Comparison of ENCODE assay signal across 11 cellular contexts in genomic region chr1:108533351-108534083, GRCh38. TPM values are rescaled to one million over a fixed set of nuclear protein-coding genes. Genes with fewer than 3 reads are reported as not detected.
DNase-seq lines count a peak whose midpoint lies in the region; ATAC-seq and TF ChIP-seq lines count a peak whose summit lies in the region.
"Had no signal": no experiment of that assay in that cellular context is flagged by ENCODE, and none has a peak within 500 bp of the region (broad histone marks: within the 10 kb centered on the region; RNA-seq: fewer than 3 reads in every experiment).

No MANE protein-coding gene starts in this region.

- WGBS in smooth muscle cell (ENCODE audit: low lambda C conversion rate), result 50% methylated on average over 10 of the region's 10 CpGs

- no peak overlapping the region for H3K4me3 ChIP-seq in smooth muscle cell

- no peaks in the 10 kb centered on the region for H3F3A ChIP-seq in smooth muscle cell (ENCODE audit: low read depth)

- H4K20me1 ChIP-seq in smooth muscle cell (ENCODE audit: low read depth), result no peaks in the 10 kb centered on the region

- no peaks in the 10 kb centered on the region for H3K36me3 ChIP-seq in smooth muscle cell (ENCODE audit: low read depth)
- H3K36me3 ChIP-seq: WERI-Rb-1 had no signal

- ATAC-seq in HG02840 (IDR thresholded peaks at IDR 0.05; ENCODE audit: low FRiP score, unreplicated experiment), result peak; percentile 46
- ATAC-seq in left lobe of liver, result no peak

- TF ChIP-seq CTCF in VCaP (conservative IDR thresholded peaks at IDR 0.05), result 0 out of 2 replicates have a peak, but pooled peaks have one; percentile 32
- TF ChIP-seq CTCF in smooth muscle cell (IDR thresholded peaks at IDR 0.05; ENCODE audit: borderline replicate concordance, insufficient read depth, poor library complexity, severe bottlenecking), result no peak

- H3K4me1 ChIP-seq in smooth muscle cell (ENCODE audit: low read depth), result no peaks in the 10 kb centered on the region

- no peaks in the 10 kb centered on the region for H3K79me2 ChIP-seq in smooth muscle cell (ENCODE audit: low read depth)

- peak overlapping the region; percentile 8 for H3K4me2 ChIP-seq in smooth muscle cell

- H3K27ac ChIP-seq in VCaP (peak overlapping the region; percentile 86), smooth muscle cell (ENCODE audit: low read depth) (no peak overlapping the region)
- H3K27ac ChIP-seq: WERI-Rb-1 had no signal

- H2AFZ ChIP-seq in smooth muscle cell (ENCODE audit: low read depth), result no peak overlapping the region

- H3K27me3 ChIP-seq in smooth muscle cell (ENCODE audit: low read depth), result no peaks in the 10 kb centered on the region

- peak; percentile 52 for DNase-seq in SIG-M5 treated with dmso at 0.1 percent for 504 hours (lab: John Stamatoyannopoulos, UW; ENCODE audit: unreplicated experiment)
- DNase-seq in SIG-M5 (lab: John Stamatoyannopoulos, UW), result no peak
- no peak for DNase-seq in smooth muscle cell (lab: John Stamatoyannopoulos, UW; ENCODE audit: unreplicated experiment)
- no peak for DNase-seq in left lobe of liver (ENCODE audit: low spot score)
- DNase-seq in NCI-H69 (lab: John Stamatoyannopoulos, UW), result no peak
- DNase-seq in central memory CD4-positive, alpha-beta T cell, result no peak
- DNase-seq: 8988T, MM.1S, WERI-Rb-1 had no signal

- H3K9ac ChIP-seq in smooth muscle cell (ENCODE audit: low read depth), result no peak overlapping the region

- H3K9me3 ChIP-seq in smooth muscle cell (replicated peaks; ENCODE audit: low read depth), result no peaks in the 10 kb centered on the region

RNA-seq across cellular contexts. Expression of gene EEIG2, which starts 26.4 kb away (rescaled TPM):
- total RNA-seq in smooth muscle cell, result 8.0 and 13.7 TPM in 2 replicates
- polyA plus RNA-seq in smooth muscle cell, result 2.8 and 3.7 TPM in 2 replicates
- total RNA-seq in left lobe of liver, result 1.5 TPM
